In the genomic region with DNA sequence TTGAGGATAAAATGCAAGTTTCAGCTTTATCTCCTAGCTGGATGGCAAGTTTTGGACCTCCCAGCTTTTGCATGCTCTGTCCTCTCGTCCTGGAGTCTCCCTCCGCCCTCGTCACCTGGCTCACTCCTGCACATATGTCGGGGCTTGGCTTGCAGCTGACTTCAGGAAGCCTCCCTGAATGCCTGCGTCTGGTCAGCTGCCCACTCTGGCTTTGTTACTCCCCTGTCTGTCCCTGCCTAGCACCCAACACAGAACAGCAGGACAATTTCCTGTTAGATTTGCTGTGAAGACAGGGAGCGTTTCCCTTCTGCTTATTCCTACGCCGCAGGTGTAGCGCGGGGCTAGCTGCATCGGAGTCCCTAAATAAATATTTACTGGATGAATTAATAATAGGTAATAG, we compare ENCODE assay signal across 15 cellular contexts. TPM values are rescaled to one million over a fixed set of nuclear protein-coding genes. Genes with fewer than 3 reads are reported as not detected.
A peak's percentile ranks its signal among the peaks of the same experiment; 100 is the strongest.
DNase-seq lines count a peak whose midpoint lies in the region; ATAC-seq and TF ChIP-seq lines count a peak whose summit lies in the region.
"Had no signal": no experiment of that assay in that cellular context is flagged by ENCODE, and none has a peak within 500 bp of the region (broad histone marks: within the 10 kb centered on the region; RNA-seq: fewer than 3 reads in every experiment).

No MANE protein-coding gene starts in this region.

- H3K27ac Mint-ChIP-seq in CD4-positive, alpha-beta T cell, result no peak overlapping the region
- H3K27ac Mint-ChIP-seq: activated naive CD8-positive, alpha-beta T cell; stimulated activated naive CD8-positive, alpha-beta T cell treated with anti-CD3 and anti-CD28 coated beads, Interleukin-15, amount 100 ng/mL, for 72 hours; T-helper 1 cell treated with Interleukin-12 subunit alpha and Interleukin-12 subunit beta and Interleukin-4 antibody, amounts not matched to agents 30 μg/mL and 1 μg/mL, for 36 hours had no signal

- H3K4me2 ChIP-seq in GM23248 (ENCODE audit: unreplicated experiment), result no peak overlapping the region

- WGBS in GM23248 (ENCODE audit: low coverage in 1 of 2, low lambda C conversion rate in 2 of 2, missing lambda C conversion rate in 2 of 2), 2 experiments, result 69 to 72% methylated on average over 11 of the region's 11 CpGs
- 70 to 82% methylated on average over 11 of the region's 11 CpGs for WGBS in sigmoid colon, 2 donors
- 60 to 70% methylated on average over 11 of the region's 11 CpGs for WGBS in lower leg skin, 2 donors

- H3K36me3 ChIP-seq in GM23248 (ENCODE audit: low read depth) (no peaks in the 10 kb centered on the region), SJCRH30 (no peaks in the 10 kb centered on the region), right atrium auricular region (peaks cover 24% of the 10 kb centered on the region), sigmoid colon (no peaks in the 10 kb centered on the region)

- ATAC-seq in CD4-positive, alpha-beta T cell (ENCODE audit: poor library complexity), result no peak
- ATAC-seq: activated CD4-positive, CD25-positive, alpha-beta regulatory T cell treated with anti-CD3 and anti-CD28 coated beads, Interleukin-2, amount 50 U/mL, for 24 hours; K562; stimulated activated naive CD8-positive, alpha-beta T cell treated with anti-CD3 and anti-CD28 coated beads, Interleukin-15, amount 100 ng/mL, for 72 hours had no signal

- H3K9me3 ChIP-seq in GM23248 (ENCODE audit: low read depth) (no peaks in the 10 kb centered on the region), SJCRH30 (replicated peaks) (no peaks in the 10 kb centered on the region), right atrium auricular region (no peaks in the 10 kb centered on the region), sigmoid colon (no peaks in the 10 kb centered on the region)
- H3K9me3 ChIP-seq in CD4-positive, alpha-beta T cell (ENCODE audit: control insufficient read depth, low read length), result no peaks in the 10 kb centered on the region

- H3K79me2 ChIP-seq in GM23248 (ENCODE audit: insufficient read depth), result no peaks in the 10 kb centered on the region

- H3K9ac ChIP-seq in GM23248, result no peak overlapping the region

- in situ Hi-C loops in GM23248 (cut with MboI), result no loop called here

- 0 out of 2 replicates have a peak overlapping the region, but pooled peaks have one; percentile 51 for H2AFZ ChIP-seq in GM23248

- no peak overlapping the region for H3K4me3 ChIP-seq in GM23248
- peak overlapping the region; percentile 27 for H3K4me3 ChIP-seq in SJCRH30
- peak overlapping the region; percentile 67 to 79 for H3K4me3 ChIP-seq in right atrium auricular region
- peak overlapping the region in 3 of 4 donors; percentile 60 to 80 (median 73) for H3K4me3 ChIP-seq in sigmoid colon
- no peak overlapping the region for H3K4me3 ChIP-seq in lower leg skin (ENCODE audit: low read depth, poor library complexity, severe bottlenecking)
- H3K4me3 ChIP-seq: K562 had no signal

- no peak overlapping the region for H3K4me3 Mint-ChIP-seq in CD4-positive, alpha-beta T cell
- H3K4me3 Mint-ChIP-seq: activated naive CD8-positive, alpha-beta T cell; stimulated activated naive CD8-positive, alpha-beta T cell treated with anti-CD3 and anti-CD28 coated beads, Interleukin-15, amount 100 ng/mL, for 72 hours; T-helper 1 cell treated with Interleukin-12 subunit alpha and Interleukin-12 subunit beta and Interleukin-4 antibody, amounts not matched to agents 30 μg/mL and 1 μg/mL, for 36 hours had no signal

- H3K27ac ChIP-seq in GM23248 (no peak overlapping the region), SJCRH30 (peak overlapping the region; percentile 76), right atrium auricular region (peak overlapping the region; percentile 89 to 97), sigmoid colon (peak overlapping the region; percentile 91 to 99 (median 95))
- H3K27ac ChIP-seq in CD4-positive, alpha-beta T cell (ENCODE audit: low read depth, low read length), result no peak overlapping the region

- H3K9me2 ChIP-seq in GM23248 (ENCODE audit: insufficient read depth), result no peaks in the 10 kb centered on the region

- CTCF ChIA-PET in CD4-positive, alpha-beta T cell (lab: Charles Lee), result no interaction called here

- TF ChIP-seq CTCF in right atrium auricular region (IDR thresholded peaks at IDR 0.05) (no peak), sigmoid colon (IDR thresholded peaks at IDR 0.05) (no peak), lower leg skin (IDR thresholded peaks at IDR 0.05) (no peak)
- TF ChIP-seq CTCF in CD4-positive, alpha-beta T cell (IDR thresholded peaks at IDR 0.05), result no peak

- POLR2A ChIA-PET in CD4-positive, alpha-beta T cell (lab: Charles Lee), result no interaction called here

- TF ChIP-seq POLR2A in sigmoid colon (IDR thresholded peaks at IDR 0.05) (no peak), lower leg skin (IDR thresholded peaks at IDR 0.05) (no peak)

- H3K27me3 Mint-ChIP-seq in CD4-positive, alpha-beta T cell, result peaks cover 75% of the 10 kb centered on the region

- intact Hi-C loops in sigmoid colon (cut with DNase I), result loop anchor here (2.0 kb wide), 1 partner anchor 45 kb away; no protein-coding TSS in a partner anchor
- intact Hi-C loops in CD4-positive, alpha-beta T cell (cut with DNase I, micrococcal nuclease), result no loop called here
- intact Hi-C loops in lower leg skin (cut with DNase I; ENCODE audit: low total_unique reads), result no loop called here

- no peaks in the 10 kb centered on the region; the same call in 1 of the 2 replicates for H3F3A ChIP-seq in GM23248 (ENCODE audit: insufficient read depth)

- H3K36me3 Mint-ChIP-seq in CD4-positive, alpha-beta T cell (ENCODE audit: low read depth), result no peaks in the 10 kb centered on the region

- H3K9me3 Mint-ChIP-seq in CD4-positive, alpha-beta T cell, result no peaks in the 10 kb centered on the region
- H3K9me3 Mint-ChIP-seq: stimulated activated naive CD8-positive, alpha-beta T cell treated with anti-CD3 and anti-CD28 coated beads, Interleukin-15, amount 100 ng/mL, for 72 hours; T-helper 1 cell treated with Interleukin-12 subunit alpha and Interleukin-12 subunit beta and Interleukin-4 antibody, amounts not matched to agents 30 μg/mL and 1 μg/mL, for 36 hours had no signal

- DNase-seq in GM23248, result no peak
- peak; percentile 74 to 78 for DNase-seq in SJCRH30
- no peak for DNase-seq in right atrium auricular region (ENCODE audit: low spot score)
- no peak for DNase-seq in sigmoid colon
- no peak for DNase-seq in CD4-positive, alpha-beta T cell
- DNase-seq in lower leg skin (ENCODE audit: low spot score in 2 of 2), result no peak
- no peak for DNase-seq in effector CD4-positive, alpha-beta T cell
- DNase-seq in NCI-H2029 treated with DMSO at 0.1 percent for 48 hours (lab: John Stamatoyannopoulos, UW), result no peak
- DNase-seq: NCI-H1694; NCI-H510A treated with DMSO at 0.1 percent for 48 hours; stimulated activated naive CD8-positive, alpha-beta T cell treated with anti-CD3 and anti-CD28 coated beads, Interleukin-15, amount 100 ng/mL, for 72 hours had no signal

- no peaks in the 10 kb centered on the region for H3K4me1 Mint-ChIP-seq in CD4-positive, alpha-beta T cell (ENCODE audit: low read depth)

- H3K4me1 ChIP-seq in GM23248 (ENCODE audit: insufficient read depth) (peaks cover 8% of the 10 kb centered on the region), SJCRH30 (peaks cover 48% of the 10 kb centered on the region), right atrium auricular region (peaks cover 0 to 39% of the 10 kb centered on the region in 2 donors), sigmoid colon (peaks cover 0 to 76% (median 54%) of the 10 kb centered on the region in 4 donors)

- peak in 1 of 4 donors; percentile 46 for TF ChIP-seq EP300 in sigmoid colon (IDR thresholded peaks at IDR 0.05)

- H3K27me3 ChIP-seq in GM23248 (replicated peaks; ENCODE audit: insufficient read depth) (no peaks in the 10 kb centered on the region), SJCRH30 (no peaks in the 10 kb centered on the region), right atrium auricular region (no peaks in the 10 kb centered on the region), sigmoid colon (no peaks in the 10 kb centered on the region)
- H3K27me3 ChIP-seq in CD4-positive, alpha-beta T cell (ENCODE audit: control insufficient read depth, insufficient read depth, low read length), result peaks cover 32% of the 10 kb centered on the region

- no peaks in the 10 kb centered on the region for H4K20me1 ChIP-seq in GM23248 (ENCODE audit: insufficient read depth)

RNA-seq across cellular contexts. Expression of gene JPH2, which starts 5.4 kb away (rescaled TPM):
- total RNA-seq in GM23248 (2014; rRNA removed; shearing (Covaris generic)), result 7.8 and 9.7 TPM in 2 replicates
- polyA plus RNA-seq in GM23248 (2016; fragmentation: Nextera tagmentation; extraction: Ambion mirVana) (1.6 and 1.8 TPM in 2 replicates), sigmoid colon (1 to 10 TPM in 1 of 3 donors, under 1 TPM in 2; 0.23 to 5.3 (median 0.60) TPM)
- total RNA-seq in SJCRH30 (2014; rRNA removed; shearing (Covaris generic)), result 6.7 and 7.4 TPM in 2 replicates
- total RNA-seq in right atrium auricular region (100 to 1,000 TPM; 131 to 168 TPM), sigmoid colon (100 to 1,000 TPM in 3 of 4 donors, 10 to 100 TPM in 1; 52.0 to 166 (median 122) TPM), lower leg skin (10 to 100 TPM in 1 of 4 donors, 1 to 10 TPM in 3; 1.5 to 10.9 (median 5.6) TPM)
- not detected for total RNA-seq in CD4-positive, alpha-beta T cell
- total RNA-seq: K562 had no signal
- polyA plus RNA-seq: K562 had no signal

RNA-seq across cellular contexts. Expression of gene OSER1, which starts 29.0 kb away (rescaled TPM):
- 29.5 and 36.2 TPM in 2 replicates for total RNA-seq in GM23248 (2014; rRNA removed; shearing (Covaris generic))
- polyA plus RNA-seq in GM23248 (2016; fragmentation: Nextera tagmentation; extraction: Ambion mirVana), result 43.8 and 45.1 TPM in 2 replicates
- 50.6 and 54.9 TPM in 2 replicates for total RNA-seq in SJCRH30 (2014; rRNA removed; shearing (Covaris generic))
- total RNA-seq in right atrium auricular region, result 10 to 100 TPM; 30.8 to 31.1 TPM
- 10 to 100 TPM; 47.4 to 90.5 (median 61.5) TPM for total RNA-seq in sigmoid colon
- polyA plus RNA-seq in sigmoid colon, result 10 to 100 TPM; 28.5 to 39.8 (median 37.2) TPM
- 100 to 1,000 TPM; 172 TPM for total RNA-seq in CD4-positive, alpha-beta T cell
- total RNA-seq in lower leg skin, result 10 to 100 TPM; 41.2 to 49.6 (median 46.8) TPM

Comparison
In these comparisons a context has a peak if more than half of its experiments do, and no peak if none do; other contexts are left out.
1. DNase-seq: peak in SJCRH30 (2 of 2); none in GM23248 (single experiment), right atrium auricular region (single experiment), sigmoid colon (single experiment), CD4-positive, alpha-beta T cell (0 of 10), lower leg skin (0 of 2), effector CD4-positive, alpha-beta T cell (single experiment) and NCI-H2029 treated with DMSO at 0.1 percent for 48 hours (single experiment).
2. H3K27ac ChIP-seq: peak in SJCRH30 (single experiment), right atrium auricular region (2 of 2) and sigmoid colon (4 of 4); none in GM23248 (single experiment) and CD4-positive, alpha-beta T cell (single experiment).
3. H3K4me3 ChIP-seq: peak in SJCRH30 (single experiment), right atrium auricular region (2 of 2) and sigmoid colon (3 of 4); none in GM23248 (single experiment) and lower leg skin (single experiment).